In the genomic region with DNA sequence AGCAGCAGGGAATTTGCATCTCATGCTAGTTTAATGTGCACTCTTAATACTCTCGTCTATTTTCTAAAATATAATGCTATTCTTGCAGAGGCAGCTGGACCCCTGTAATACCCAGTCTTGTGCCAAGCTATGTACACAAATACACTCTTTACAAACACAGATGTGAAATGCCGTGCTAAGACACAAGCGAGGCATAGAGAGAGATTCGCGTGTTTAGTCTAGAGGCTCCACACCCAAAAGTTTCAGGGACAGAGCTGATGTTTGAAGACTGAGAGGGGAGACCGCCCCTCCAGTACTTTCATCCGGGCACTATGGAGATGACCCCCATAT, we compare ENCODE assay signal across 11 cellular contexts. TPM values are rescaled to one million over a fixed set of nuclear protein-coding genes. Genes with fewer than 3 reads are reported as not detected.
DNase-seq lines count a peak whose midpoint lies in the region; ATAC-seq and TF ChIP-seq lines count a peak whose summit lies in the region.
"Had no signal": no experiment of that assay in that cellular context is flagged by ENCODE, and none has a peak within 500 bp of the region (broad histone marks: within the 10 kb centered on the region; RNA-seq: fewer than 3 reads in every experiment).

No MANE protein-coding gene starts in this region.

- H3K27me3 ChIP-seq in dorsolateral prefrontal cortex (peaks cover 0 to 24% (median 0%) of the 10 kb centered on the region in 45 donors), tibial nerve (peaks cover 0 to 4% of the 10 kb centered on the region in 2 donors)

- intact Hi-C loops in dorsolateral prefrontal cortex (cut with DNase I): no loop called here

- ATAC-seq in GM18519 (IDR thresholded peaks at IDR 0.05; ENCODE audit: low FRiP score, unreplicated experiment) (no peak), HG02588 (IDR thresholded peaks at IDR 0.05; ENCODE audit: unreplicated experiment) (no peak)
- ATAC-seq in stimulated activated naive CD8-positive, alpha-beta T cell treated with anti-CD3 and anti-CD28 coated beads, Interleukin-15, Interleukin-2, amounts not matched to agents 100 U/mL and 50 U/mL, for 24 hours: no peak

- H3K4me3 ChIP-seq in dorsolateral prefrontal cortex (peak overlapping the region in 58 of 59 donors; percentile 41 to 78 (median 63)), mesodermal cell (ENCODE audit: extremely low read depth, insufficient read depth, low read length, poor library complexity, severe bottlenecking) (peak overlapping the region; percentile 63), tibial nerve (peak overlapping the region; percentile 43 to 65 (median 54))

- H3K4me1 ChIP-seq in mesodermal cell (ENCODE audit: control insufficient read depth, insufficient read depth, low read length, poor library complexity, severe bottlenecking): peaks cover 7% of the 10 kb centered on the region
- peaks cover 0 to 27% (median 5%) of the 10 kb centered on the region in 4 donors for H3K4me1 ChIP-seq in tibial nerve

- H3K27ac ChIP-seq in dorsolateral prefrontal cortex (no peak overlapping the region), mesodermal cell (ENCODE audit: low read depth, low read length, severe bottlenecking) (no peak overlapping the region), tibial nerve (peak overlapping the region in 3 of 4 donors; percentile 49 to 80 (median 65))
- H3K27ac ChIP-seq: HL-60 had no signal

- 31 to 49% methylated on average over 5 of the region's 7 CpGs for WGBS in mesodermal cell (ENCODE audit: insufficient coverage in 2 of 2), 2 experiments
- 24 to 29% methylated on average over 7 of the region's 7 CpGs for WGBS in tibial nerve, 2 donors

- TF ChIP-seq CTCF in dorsolateral prefrontal cortex (IDR thresholded peaks at IDR 0.05 in 54 of 56, conservative IDR thresholded peaks at IDR 0.05 in 2 of 56; ENCODE audit: low read depth in 1 of 56, partially characterized antibody in 56 of 56) (no peak), tibial nerve (IDR thresholded peaks at IDR 0.05) (no peak)

- no peak for TF ChIP-seq POLR2A in tibial nerve (IDR thresholded peaks at IDR 0.05)

- H3K36me3 ChIP-seq in mesodermal cell (ENCODE audit: control insufficient read depth, insufficient read depth, low read length): no peaks in the 10 kb centered on the region
- H3K36me3 ChIP-seq in tibial nerve: no peaks in the 10 kb centered on the region

- H3K9me3 ChIP-seq in mesodermal cell (ENCODE audit: control insufficient read depth, low read length) (no peaks in the 10 kb centered on the region), tibial nerve (no peaks in the 10 kb centered on the region)

- no peak for TF ChIP-seq EP300 in tibial nerve (IDR thresholded peaks at IDR 0.05)

- DNase-seq in DMS 273 (lab: John Stamatoyannopoulos, UW; ENCODE audit: unreplicated experiment) (peak; percentile 72), DMS 273 treated with DMSO at 0.1 percent for 48 hours (lab: John Stamatoyannopoulos, UW) (no peak), dorsolateral prefrontal cortex (no peak), tibial nerve (ENCODE audit: low spot score in 2 of 2) (no peak)
- no peak for DNase-seq in stimulated activated naive CD8-positive, alpha-beta T cell treated with anti-CD3 and anti-CD28 coated beads, Interleukin-15, Interleukin-2, amounts not matched to agents 100 U/mL and 50 U/mL, for 24 hours
- DNase-seq: activated naive CD4-positive, alpha-beta T cell treated with anti-CD3 and anti-CD28 coated beads, Interleukin-2, amount 10 ng/mL, durations not matched to agents 7 days and 5 days; NCI-H2107 had no signal

RNA-seq across cellular contexts. Expression of a gene that starts 1.2 kb away (rescaled TPM):
- 100 to 1,000 TPM in 3 of 120 experiments, 10 to 100 TPM in 117; 43.5 to 116 (median 73.3) TPM for total RNA-seq in dorsolateral prefrontal cortex
- polyA plus RNA-seq in mesodermal cell (2013, experiment 1 of 2): 95.1 TPM
- polyA plus RNA-seq in mesodermal cell (2013, experiment 2 of 2): 98.0 TPM
- 10 to 100 TPM; 38.9 to 68.0 (median 50.0) TPM for total RNA-seq in tibial nerve

Comparison
In these comparisons a context has a peak if more than half of its experiments do, and no peak if none do; other contexts are left out.
1. H3K27ac ChIP-seq: peak in tibial nerve (3 of 4); none in dorsolateral prefrontal cortex (0 of 59) and mesodermal cell (single experiment).
2. Peak in every context shown above with its lines, with median percentiles within 50 percentile points of each other: H3K4me3 ChIP-seq.